In genomic region chr3:18494251-18494650, GRCh38 we compare ENCODE assay signal across 3 cellular contexts.
TF ChIP-seq lines count a peak whose summit lies in the region.

No MANE protein-coding gene starts in this region.

TF ChIP-seq in SK-N-SH treated with all-trans-retinoic acid at 6 μM for 48 hours, 23 proteins besides CTCF, POLR2A, EP300 and RAD21:
- TF ChIP-seq ISL1 (CRISPR knock-in tag; IDR thresholded peaks at IDR 0.05), result peak; percentile 47
- no peak for TF ChIP-seq ZFP3 (CRISPR knock-in tag; IDR thresholded peaks at IDR 0.05)
- TF ChIP-seq CSDC2 (CRISPR knock-in tag; IDR thresholded peaks at IDR 0.05), result no peak
- TF ChIP-seq RARB (CRISPR knock-in tag; IDR thresholded peaks at IDR 0.05), result no peak

TF ChIP-seq in SK-N-SH, 30 proteins besides CTCF, POLR2A, EP300 and RAD21:
- TF ChIP-seq EZH2phosphoT487 (IDR thresholded peaks at IDR 0.05; ENCODE audit: borderline replicate concordance, low read depth) (no peak), TEAD4 (IDR thresholded peaks at IDR 0.05; ENCODE audit: borderline replicate concordance, insufficient read depth) (no peak), RFX5 (IDR thresholded peaks at IDR 0.05; ENCODE audit: low read length) (no peak), NFIC (IDR thresholded peaks at IDR 0.05; ENCODE audit: borderline replicate concordance) (no peak), RCOR1 (IDR thresholded peaks at IDR 0.05; ENCODE audit: low read length) (no peak), SIN3A (IDR thresholded peaks at IDR 0.05; ENCODE audit: borderline replicate concordance, low read depth, low read length) (no peak), FOSL2 (IDR thresholded peaks at IDR 0.05; ENCODE audit: borderline replicate concordance, low read depth) (no peak)
TF ChIP-seq in SK-N-SH: peak in this region for 0.

TF ChIP-seq in GM23338, 12 proteins besides CTCF, POLR2A, EP300 and RAD21:
- TF ChIP-seq ZNF331 (CRISPR knock-in tag; IDR thresholded peaks at IDR 0.05; ENCODE audit: low read depth), result no peak
- TF ChIP-seq JUNB (IDR thresholded peaks at IDR 0.05; ENCODE audit: unreplicated experiment), result no peak
- no peak for TF ChIP-seq STAT1 (IDR thresholded peaks at IDR 0.05; ENCODE audit: unreplicated experiment)
- TF ChIP-seq NANOG (IDR thresholded peaks at IDR 0.05; ENCODE audit: borderline replicate concordance), result no peak
- TF ChIP-seq EZH2 (IDR thresholded peaks at IDR 0.05; ENCODE audit: low read depth, unreplicated experiment), result no peak
- TF ChIP-seq POLR2AphosphoS5 (IDR thresholded peaks at IDR 0.05; ENCODE audit: low read depth), result no peak
- TF ChIP-seq EZH2phosphoT487 (IDR thresholded peaks at IDR 0.05; ENCODE audit: unreplicated experiment), result no peak
- no peak for TF ChIP-seq ZNF114 (CRISPR knock-in tag; IDR thresholded peaks at IDR 0.05)
- TF ChIP-seq, protein P1, sequence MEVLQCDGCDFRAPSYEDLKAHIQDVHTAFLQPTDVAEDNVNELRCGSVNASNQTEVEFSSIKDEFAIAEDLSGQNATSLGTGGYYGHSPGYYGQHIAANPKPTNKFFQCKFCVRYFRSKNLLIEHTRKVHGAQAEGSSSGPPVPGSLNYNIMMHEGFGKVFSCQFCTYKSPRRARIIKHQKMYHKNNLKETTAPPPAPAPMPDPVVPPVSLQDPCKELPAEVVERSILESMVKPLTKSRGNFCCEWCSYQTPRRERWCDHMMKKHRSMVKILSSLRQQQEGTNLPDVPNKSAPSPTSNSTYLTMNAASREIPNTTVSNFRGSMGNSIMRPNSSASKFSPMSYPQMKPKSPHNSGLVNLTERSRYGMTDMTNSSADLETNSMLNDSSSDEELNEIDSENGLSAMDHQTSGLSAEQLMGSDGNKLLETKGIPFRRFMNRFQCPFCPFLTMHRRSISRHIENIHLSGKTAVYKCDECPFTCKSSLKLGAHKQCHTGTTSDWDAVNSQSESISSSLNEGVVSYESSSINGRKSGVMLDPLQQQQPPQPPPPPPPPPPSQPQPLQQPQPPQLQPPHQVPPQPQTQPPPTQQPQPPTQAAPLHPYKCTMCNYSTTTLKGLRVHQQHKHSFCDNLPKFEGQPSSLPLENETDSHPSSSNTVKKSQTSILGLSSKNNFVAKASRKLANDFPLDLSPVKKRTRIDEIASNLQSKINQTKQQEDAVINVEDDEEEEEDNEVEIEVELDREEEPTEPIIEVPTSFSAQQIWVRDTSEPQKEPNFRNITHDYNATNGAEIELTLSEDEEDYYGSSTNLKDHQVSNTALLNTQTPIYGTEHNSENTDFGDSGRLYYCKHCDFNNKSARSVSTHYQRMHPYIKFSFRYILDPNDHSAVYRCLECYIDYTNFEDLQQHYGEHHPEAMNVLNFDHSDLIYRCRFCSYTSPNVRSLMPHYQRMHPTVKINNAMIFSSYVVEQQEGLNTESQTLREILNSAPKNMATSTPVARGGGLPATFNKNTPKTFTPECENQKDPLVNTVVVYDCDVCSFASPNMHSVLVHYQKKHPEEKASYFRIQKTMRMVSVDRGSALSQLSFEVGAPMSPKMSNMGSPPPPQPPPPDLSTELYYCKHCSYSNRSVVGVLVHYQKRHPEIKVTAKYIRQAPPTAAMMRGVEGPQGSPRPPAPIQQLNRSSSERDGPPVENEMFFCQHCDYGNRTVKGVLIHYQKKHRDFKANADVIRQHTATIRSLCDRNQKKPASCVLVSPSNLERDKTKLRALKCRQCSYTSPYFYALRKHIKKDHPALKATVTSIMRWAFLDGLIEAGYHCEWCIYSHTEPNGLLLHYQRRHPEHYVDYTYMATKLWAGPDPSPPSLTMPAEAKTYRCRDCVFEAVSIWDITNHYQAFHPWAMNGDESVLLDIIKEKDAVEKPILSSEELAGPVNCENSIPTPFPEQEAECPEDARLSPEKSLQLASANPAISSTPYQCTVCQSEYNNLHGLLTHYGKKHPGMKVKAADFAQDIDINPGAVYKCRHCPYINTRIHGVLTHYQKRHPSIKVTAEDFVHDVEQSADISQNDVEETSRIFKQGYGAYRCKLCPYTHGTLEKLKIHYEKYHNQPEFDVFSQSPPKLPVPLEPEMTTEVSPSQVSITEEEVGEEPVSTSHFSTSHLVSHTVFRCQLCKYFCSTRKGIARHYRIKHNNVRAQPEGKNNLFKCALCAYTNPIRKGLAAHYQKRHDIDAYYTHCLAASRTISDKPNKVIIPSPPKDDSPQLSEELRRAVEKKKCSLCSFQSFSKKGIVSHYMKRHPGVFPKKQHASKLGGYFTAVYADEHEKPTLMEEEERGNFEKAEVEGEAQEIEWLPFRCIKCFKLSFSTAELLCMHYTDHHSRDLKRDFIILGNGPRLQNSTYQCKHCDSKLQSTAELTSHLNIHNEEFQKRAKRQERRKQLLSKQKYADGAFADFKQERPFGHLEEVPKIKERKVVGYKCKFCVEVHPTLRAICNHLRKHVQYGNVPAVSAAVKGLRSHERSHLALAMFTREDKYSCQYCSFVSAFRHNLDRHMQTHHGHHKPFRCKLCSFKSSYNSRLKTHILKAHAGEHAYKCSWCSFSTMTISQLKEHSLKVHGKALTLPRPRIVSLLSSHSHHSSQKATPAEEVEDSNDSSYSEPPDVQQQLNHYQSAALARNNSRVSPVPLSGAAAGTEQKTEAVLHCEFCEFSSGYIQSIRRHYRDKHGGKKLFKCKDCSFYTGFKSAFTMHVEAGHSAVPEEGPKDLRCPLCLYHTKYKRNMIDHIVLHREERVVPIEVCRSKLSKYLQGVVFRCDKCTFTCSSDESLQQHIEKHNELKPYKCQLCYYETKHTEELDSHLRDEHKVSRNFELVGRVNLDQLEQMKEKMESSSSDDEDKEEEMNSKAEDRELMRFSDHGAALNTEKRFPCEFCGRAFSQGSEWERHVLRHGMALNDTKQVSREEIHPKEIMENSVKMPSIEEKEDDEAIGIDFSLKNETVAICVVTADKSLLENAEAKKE (CRISPR knock-in tag; IDR thresholded peaks at IDR 0.05), result no peak
TF ChIP-seq in GM23338: peak in this region for 0.
